In genomic region chr15:69957175-69957574, GRCh38 we compare ENCODE assay signal across 25 cellular contexts.
DNase-seq lines count a peak whose midpoint lies in the region; ATAC-seq, FAIRE-seq and TF ChIP-seq lines count a peak whose summit lies in the region.
"Had no signal": no experiment of that assay in that cellular context is flagged by ENCODE, and none has a peak within 500 bp of the region (broad histone marks: within the 10 kb centered on the region; RNA-seq: fewer than 3 reads in every experiment).

No MANE protein-coding gene starts in this region.

- H3K4ac ChIP-seq in mesenchymal stem cell (ENCODE audit: low read depth in 1 of 2, low read length in 2 of 2), result no peak overlapping the region

- no peak overlapping the region for H3K18ac ChIP-seq in mesenchymal stem cell (ENCODE audit: low read depth in 1 of 2, low read length in 2 of 2)

- no peak for DNase-seq in GM12864 (ENCODE audit: low read depth)
- DNase-seq in HT-29 (ENCODE audit: low spot score), result peak; percentile 31
- peak in 1 of 4 experiments; percentile 2 for DNase-seq in K562 (ENCODE audit: extremely low read depth in 1 of 4, low spot score in 3 of 4)
- no peak for DNase-seq in mesenchymal stem cell
- no peak for DNase-seq in stimulated activated naive B cell treated with anti-CD40 and anti-IgM and Interleukin-4, amounts not matched to agents 10 μg/mL and 1 μg/mL and 100 μg/mL, for 72 hours
- DNase-seq in activated CD4-positive, CD25-positive, alpha-beta regulatory T cell (lab: John Stamatoyannopoulos, UW), result no peak
- no peak for DNase-seq in HEK293T (ENCODE audit: extremely low spot score)
- DNase-seq: activated CD4-positive, alpha-beta T cell treated with anti-CD3 and anti-CD28 coated beads, Interleukin-2, amount 50 U/mL, for 48 hours; activated naive CD8-positive, alpha-beta T cell treated with anti-CD3 and anti-CD28 coated beads, Interleukin-2, amount 10 ng/mL, durations not matched to agents 7 days and 5 days; C1 segment of cervical spinal cord; Caco-2; dorsolateral prefrontal cortex; HCEC 1CT; heart right ventricle; NCI-H1436 treated with DMSO at 0.1 percent for 48 hours; NCI-H524 treated with DMSO at 0.1 percent for 48 hours; psoas muscle; stomach; T-helper 9 cell; tibial artery had no signal

- H3K4me2 ChIP-seq in K562 (ENCODE audit: insufficient read depth, low read length), result no peak overlapping the region
- H3K4me2 ChIP-seq in mesenchymal stem cell (ENCODE audit: low read length, poor library complexity, severe bottlenecking), result no peak overlapping the region

- no peak for TF ChIP-seq EP300 in K562 (IDR thresholded peaks at IDR 0.05; ENCODE audit: low read length)

- H3K4me3 ChIP-seq in GM12864 (ENCODE audit: low read depth, low read length) (no peak overlapping the region), K562 (no peak overlapping the region), mesenchymal stem cell (ENCODE audit: insufficient read depth in 1 of 2, low read depth in 1 of 2, low read length in 2 of 2) (no peak overlapping the region)
- H3K4me3 ChIP-seq: dorsolateral prefrontal cortex, heart right ventricle, psoas muscle, stomach, tibial artery had no signal

- TF ChIP-seq CTCF in GM12864 (IDR thresholded peaks at IDR 0.05; ENCODE audit: low read depth, low read length, missing control alignments), result peak; percentile 29
- TF ChIP-seq CTCF in K562 (IDR thresholded peaks at IDR 0.05 in 2 of 3, conservative IDR thresholded peaks at IDR 0.05 in 1 of 3; ENCODE audit: insufficient read depth in 2 of 3, low read depth in 1 of 3, low read length in 3 of 3), result no peak

- H3K23ac ChIP-seq in mesenchymal stem cell (ENCODE audit: low read length in 2 of 2), result no peak overlapping the region

- no peak overlapping the region for H2BK15ac ChIP-seq in mesenchymal stem cell (ENCODE audit: low read depth, poor library complexity, severe bottlenecking)

- TF ChIP-seq POLR2A in K562 (conservative IDR thresholded peaks at IDR 0.05), result no peak

- POLR2A ChIA-PET in K562 (lab: Yijun Ruan, JAX) (no interaction called here), HEK293T (lab: Yijun Ruan, JAX) (no interaction called here)

- H3K4me1 Mint-ChIP-seq in stimulated activated naive B cell treated with anti-CD40 and anti-IgM and Interleukin-4, amounts not matched to agents 10 μg/mL and 1 μg/mL and 100 μg/mL, for 72 hours, result no peaks in the 10 kb centered on the region
- H3K4me1 Mint-ChIP-seq: central memory CD8-positive, alpha-beta T cell had no signal

- H3K27me3 ChIP-seq in K562 (ENCODE audit: control insufficient read depth in 2 of 2, insufficient read depth in 2 of 2, low read length in 2 of 2) (peaks cover 0 to 6% of the 10 kb centered on the region in 2 experiments; a peak in 3 of 5 replicates), mesenchymal stem cell (ENCODE audit: control insufficient read depth in 1 of 2, insufficient read depth in 1 of 2, low read length in 2 of 2) (peaks cover 47 to 50% of the 10 kb centered on the region in 2 experiments)

- no peaks in the 10 kb centered on the region for H3K36me3 ChIP-seq in K562 (ENCODE audit: control insufficient read depth, insufficient read depth, low read length)
- H3K36me3 ChIP-seq in mesenchymal stem cell (ENCODE audit: control insufficient read depth in 1 of 2, insufficient read depth in 2 of 2, low read depth in 1 of 2, low read length in 2 of 2), result no peaks in the 10 kb centered on the region
- H3K36me3 ChIP-seq: heart right ventricle, stomach, tibial artery had no signal

- no peaks in the 10 kb centered on the region for H4K20me1 ChIP-seq in K562 (replicated peaks; ENCODE audit: control insufficient read depth, insufficient read depth, low read length)

- no peak overlapping the region for H3K27ac Mint-ChIP-seq in stimulated activated naive B cell treated with anti-CD40 and anti-IgM and Interleukin-4, amounts not matched to agents 10 μg/mL and 1 μg/mL and 100 μg/mL, for 72 hours
- H3K27ac Mint-ChIP-seq: activated naive CD8-positive, alpha-beta T cell treated with anti-CD3 and anti-CD28 coated beads, Interleukin-2, amount 10 ng/mL, durations not matched to agents 7 days and 5 days; WTC11 had no signal

- no peak overlapping the region for H4K8ac ChIP-seq in mesenchymal stem cell (ENCODE audit: low read length)

- WGBS in K562 (ENCODE audit: insufficient coverage, low coverage, missing lambda C conversion rate), result 10% methylated on average over 4 of the region's 4 CpGs
- 72% methylated on average over 4 of the region's 4 CpGs for WGBS in mesenchymal stem cell

- H3K79me2 ChIP-seq in K562 (ENCODE audit: control insufficient read depth, insufficient read depth, low read length), result no peaks in the 10 kb centered on the region

- no peak overlapping the region for H4K91ac ChIP-seq in mesenchymal stem cell (ENCODE audit: low read length)

- H3K4me1 ChIP-seq in K562 (replicated peaks in 1 of 2; ENCODE audit: control insufficient read depth in 2 of 2, insufficient read depth in 2 of 2, low read length in 2 of 2), result no peaks in the 10 kb centered on the region
- no peaks in the 10 kb centered on the region for H3K4me1 ChIP-seq in mesenchymal stem cell (ENCODE audit: control insufficient read depth, insufficient read depth, low read depth, low read length)
- H3K4me1 ChIP-seq: Caco-2, heart right ventricle, psoas muscle, stomach, tibial artery had no signal

- ATAC-seq in K562 (no peak; the same call in 2 of the 3 replicates), GM21390 (IDR thresholded peaks at IDR 0.05; ENCODE audit: unreplicated experiment) (no peak)
- no peak for ATAC-seq in stimulated activated naive B cell treated with anti-CD40 and anti-IgM and Interleukin-4, amounts not matched to agents 10 μg/mL and 1 μg/mL and 100 μg/mL, for 72 hours (replicated peaks)
- ATAC-seq: heart right ventricle, psoas muscle, WTC11 had no signal

- no peak overlapping the region for H2BK12ac ChIP-seq in mesenchymal stem cell (ENCODE audit: low read length in 2 of 2)

- H3K9ac ChIP-seq in K562 (ENCODE audit: insufficient read depth in 1 of 2, low read depth in 2 of 2, low read length in 2 of 2), result no peak overlapping the region
- no peak overlapping the region for H3K9ac ChIP-seq in mesenchymal stem cell (ENCODE audit: low read length)

- no peak for FAIRE-seq in K562 (lab: Jason Lieb, UNC)
- FAIRE-seq: endothelial cell of umbilical vein had no signal

- no peak overlapping the region for H2AK5ac ChIP-seq in mesenchymal stem cell (ENCODE audit: low read length, severe bottlenecking)

- H3K9me1 ChIP-seq in K562 (ENCODE audit: control insufficient read depth, insufficient read depth, low read length), result no peaks in the 10 kb centered on the region

- no peaks in the 10 kb centered on the region for H3K79me1 ChIP-seq in mesenchymal stem cell (replicated peaks; ENCODE audit: low read length, poor library complexity, severe bottlenecking)

- peak overlapping the region; percentile 36 for H2BK5ac ChIP-seq in mesenchymal stem cell (ENCODE audit: low read depth, low read length, poor library complexity, severe bottlenecking)

- no peak for TF ChIP-seq RAD21 in K562 (CRISPR knock-in tag; conservative IDR thresholded peaks at IDR 0.05 in 1 of 2, IDR thresholded peaks at IDR 0.05 in 1 of 2)

- H3K4me3 Mint-ChIP-seq in stimulated activated naive B cell treated with anti-CD40 and anti-IgM and Interleukin-4, amounts not matched to agents 10 μg/mL and 1 μg/mL and 100 μg/mL, for 72 hours, result no peak overlapping the region
- H3K4me3 Mint-ChIP-seq: activated naive CD8-positive, alpha-beta T cell treated with anti-CD3 and anti-CD28 coated beads, Interleukin-2, amount 10 ng/mL, durations not matched to agents 7 days and 5 days; central memory CD8-positive, alpha-beta T cell; WTC11 had no signal

- no peak overlapping the region for H2BK120ac ChIP-seq in mesenchymal stem cell (ENCODE audit: low read depth, low read length)

- no peak overlapping the region for H3K14ac ChIP-seq in mesenchymal stem cell (ENCODE audit: low read length in 2 of 2)

- no TSS peak for BruUV-seq in K562 (replicated peaks; lab: Mats Ljungman, UMichigan)

- intact Hi-C loops in K562 (cut with micrococcal nuclease), result no loop called here

- H3K27ac ChIP-seq in K562 (ENCODE audit: extremely low read depth, low read depth, low read length), result no peak overlapping the region
- H3K27ac ChIP-seq in mesenchymal stem cell (ENCODE audit: low read length, poor library complexity, severe bottlenecking), result no peak overlapping the region
- H3K27ac ChIP-seq: dorsolateral prefrontal cortex, psoas muscle, stomach, tibial artery had no signal

- no peak overlapping the region for H2AFZ ChIP-seq in K562 (ENCODE audit: low read depth, low read length)
- H2AFZ ChIP-seq in mesenchymal stem cell (ENCODE audit: low read depth, low read length), result no peak overlapping the region

- no peaks in the 10 kb centered on the region for H3K9me3 Mint-ChIP-seq in stimulated activated naive B cell treated with anti-CD40 and anti-IgM and Interleukin-4, amounts not matched to agents 10 μg/mL and 1 μg/mL and 100 μg/mL, for 72 hours
- H3K9me3 Mint-ChIP-seq: central memory CD8-positive, alpha-beta T cell; IgD-negative memory B cell had no signal

- H3K9me3 ChIP-seq in K562 (replicated peaks; ENCODE audit: control insufficient read depth, insufficient read depth, low read depth, low read length) (no peaks in the 10 kb centered on the region), mesenchymal stem cell (ENCODE audit: control insufficient read depth, low read length) (no peaks in the 10 kb centered on the region)
- H3K9me3 ChIP-seq: Caco-2, heart right ventricle, psoas muscle, stomach, tibial artery had no signal

- in situ Hi-C loops in K562 (cut with MboI), result no loop called here

- no peaks in the 10 kb centered on the region for H3K36me3 Mint-ChIP-seq in stimulated activated naive B cell treated with anti-CD40 and anti-IgM and Interleukin-4, amounts not matched to agents 10 μg/mL and 1 μg/mL and 100 μg/mL, for 72 hours
- H3K36me3 Mint-ChIP-seq: activated naive CD8-positive, alpha-beta T cell treated with anti-CD3 and anti-CD28 coated beads, Interleukin-2, amount 10 ng/mL, durations not matched to agents 7 days and 5 days; WTC11 had no signal

- H3K27me3 Mint-ChIP-seq in stimulated activated naive B cell treated with anti-CD40 and anti-IgM and Interleukin-4, amounts not matched to agents 10 μg/mL and 1 μg/mL and 100 μg/mL, for 72 hours, result peaks cover 20 to 25% of the 10 kb centered on the region in 2 donors
- H3K27me3 Mint-ChIP-seq: central memory CD8-positive, alpha-beta T cell had no signal

- CTCF ChIA-PET in K562 (lab: Yijun Ruan, JAX; ENCODE audit: low intra/inter-chr PET ratio) (no interaction called here), HEK293T (lab: Yijun Ruan, JAX) (no interaction called here)

TF ChIP-seq in HEK293T, 16 proteins besides CTCF, POLR2A, EP300 and RAD21 (continues in another document):
- no peak for TF ChIP-seq FOXK2 (IDR thresholded peaks at IDR 0.05)
- TF ChIP-seq SUZ12 (IDR thresholded peaks at IDR 0.05), result no peak
- no peak for TF ChIP-seq HDGF (IDR thresholded peaks at IDR 0.05; ENCODE audit: borderline replicate concordance)
- TF ChIP-seq SP1 (IDR thresholded peaks at IDR 0.05), result no peak
- no peak for TF ChIP-seq LEF1 (IDR thresholded peaks at IDR 0.05; ENCODE audit: borderline replicate concordance)
- no peak for TF ChIP-seq NFRKB (IDR thresholded peaks at IDR 0.05)
- TF ChIP-seq L3MBTL2 (conservative IDR thresholded peaks at IDR 0.05), result no peak
- no peak for TF ChIP-seq ARNT (IDR thresholded peaks at IDR 0.05)
- TF ChIP-seq FOXM1 (IDR thresholded peaks at IDR 0.05; ENCODE audit: borderline replicate concordance), result no peak
- no peak for TF ChIP-seq ZNF384 (IDR thresholded peaks at IDR 0.05)
- TF ChIP-seq FOXA1 (IDR thresholded peaks at IDR 0.05), result no peak
